11 cellular contexts compared by ENCODE assay signal in genomic region chrX:71285929-71286328, GRCh38. TPM values are rescaled to one million over a fixed set of nuclear protein-coding genes. Genes with fewer than 3 reads are reported as not detected.
DNase-seq lines count a peak whose midpoint lies in the region; ATAC-seq and TF ChIP-seq lines count a peak whose summit lies in the region.
"Had no signal": no experiment of that assay in that cellular context is flagged by ENCODE, and none has a peak within 500 bp of the region (broad histone marks: within the 10 kb centered on the region; RNA-seq: fewer than 3 reads in every experiment).

No MANE protein-coding gene starts in this region.

- no peak for TF ChIP-seq CTCF in AG10803 (conservative IDR thresholded peaks at IDR 0.05; ENCODE audit: low read length)
- TF ChIP-seq CTCF in HFFc6 (IDR thresholded peaks at IDR 0.05), result no peak
- no peak for TF ChIP-seq CTCF in lower lobe of right lung (IDR thresholded peaks at IDR 0.05)

- intact Hi-C loops in lower lobe of right lung (cut with DNase I), result no loop called here

- H3K4me3 ChIP-seq in AG10803 (ENCODE audit: low read length) (peak overlapping the region; percentile 73), lower lobe of right lung (peak overlapping the region; percentile 64)

- DNase-seq in AG10803 (ENCODE audit: low read depth) (no peak), HFFc6 (no peak), lower lobe of right lung (no peak), NCI-H1417 treated with DMSO at 0.1 percent for 48 hours (lab: John Stamatoyannopoulos, UW) (no peak), DMS 273 treated with DMSO at 0.1 percent for 48 hours (lab: John Stamatoyannopoulos, UW) (no peak), NCI-H1930 (lab: John Stamatoyannopoulos, UW) (no peak)
- no peak for DNase-seq in activated naive CD8-positive, alpha-beta T cell treated with anti-CD3 and anti-CD28 coated beads, Interleukin-2, amount 50 U/mL, for 24 hours
- DNase-seq: DMS79 treated with DMSO at 0.1 percent for 48 hours, NCI-H748 treated with DMSO at 0.1 percent for 48 hours, posterior cingulate gyrus had no signal

- no peak overlapping the region for H3K27ac ChIP-seq in lower lobe of right lung

- H3K36me3 ChIP-seq in lower lobe of right lung, result peaks cover 9% of the 10 kb centered on the region

- H3K27ac Mint-ChIP-seq in HFFc6, result peak overlapping the region; percentile 45; the same call in 1 of the 2 replicates
- peak overlapping the region; percentile 73 for H3K27ac Mint-ChIP-seq in activated naive CD8-positive, alpha-beta T cell treated with anti-CD3 and anti-CD28 coated beads, Interleukin-2, amount 50 U/mL, for 24 hours

- H3K36me3 Mint-ChIP-seq in HFFc6 (ENCODE audit: low read depth), result peaks cover 33% of the 10 kb centered on the region
- peaks cover 35% of the 10 kb centered on the region for H3K36me3 Mint-ChIP-seq in activated naive CD8-positive, alpha-beta T cell treated with anti-CD3 and anti-CD28 coated beads, Interleukin-2, amount 50 U/mL, for 24 hours (ENCODE audit: low read depth)

- peaks cover 34% of the 10 kb centered on the region for H3K4me1 Mint-ChIP-seq in HFFc6 (ENCODE audit: low read depth)
- H3K4me1 Mint-ChIP-seq in activated naive CD8-positive, alpha-beta T cell treated with anti-CD3 and anti-CD28 coated beads, Interleukin-2, amount 50 U/mL, for 24 hours, result peaks cover 32% of the 10 kb centered on the region

- peak overlapping the region; percentile 99 for H3K4me3 Mint-ChIP-seq in HFFc6
- H3K4me3 Mint-ChIP-seq in activated naive CD8-positive, alpha-beta T cell treated with anti-CD3 and anti-CD28 coated beads, Interleukin-2, amount 50 U/mL, for 24 hours, result peak overlapping the region; percentile 93

- no peaks in the 10 kb centered on the region for H3K9me3 Mint-ChIP-seq in HFFc6
- no peaks in the 10 kb centered on the region for H3K9me3 Mint-ChIP-seq in activated naive CD8-positive, alpha-beta T cell treated with anti-CD3 and anti-CD28 coated beads, Interleukin-2, amount 50 U/mL, for 24 hours

- no peak for ATAC-seq in activated naive CD8-positive, alpha-beta T cell treated with anti-CD3 and anti-CD28 coated beads, Interleukin-2, amount 50 U/mL, for 24 hours
- ATAC-seq in lower lobe of right lung (no peak), HG03045 (IDR thresholded peaks at IDR 0.05; ENCODE audit: unreplicated experiment) (no peak)

- H3K27me3 ChIP-seq in lower lobe of right lung (ENCODE audit: low read depth), result no peaks in the 10 kb centered on the region

- peaks cover 7% of the 10 kb centered on the region for H3K27me3 Mint-ChIP-seq in HFFc6 (ENCODE audit: insufficient read depth)
- H3K27me3 Mint-ChIP-seq in activated naive CD8-positive, alpha-beta T cell treated with anti-CD3 and anti-CD28 coated beads, Interleukin-2, amount 50 U/mL, for 24 hours, result peaks cover 4% of the 10 kb centered on the region

- peaks cover 29% of the 10 kb centered on the region for H3K4me1 ChIP-seq in lower lobe of right lung

- H3K9me3 ChIP-seq in lower lobe of right lung, result no peaks in the 10 kb centered on the region

RNA-seq across cellular contexts. Expression of gene NONO, which starts 2.5 kb away (rescaled TPM):
- 100 to 1,000 TPM; 367 to 495 (median 421) TPM for total RNA-seq in HFFc6 (2021; fragmentation: NEBNext Ultra II Directional; extraction: Animal tissue kit (Norgen Biotek cat#: 25700))
- total RNA-seq in lower lobe of right lung, result 233 TPM

RNA-seq across cellular contexts. Expression of gene ITGB1BP2, which starts 15.6 kb away (rescaled TPM):
- under 1 TPM; 0.50 to 0.95 (median 0.57) TPM for total RNA-seq in HFFc6 (2021; fragmentation: NEBNext Ultra II Directional; extraction: Animal tissue kit (Norgen Biotek cat#: 25700))
- total RNA-seq in lower lobe of right lung, result 1.4 TPM

RNA-seq across cellular contexts. Expression of gene ZMYM3, which starts 32.0 kb away (rescaled TPM):
- 10 to 100 TPM; 26.3 to 32.4 (median 28.4) TPM for total RNA-seq in HFFc6 (2021; fragmentation: NEBNext Ultra II Directional; extraction: Animal tissue kit (Norgen Biotek cat#: 25700))
- 23.2 TPM for total RNA-seq in lower lobe of right lung
